5 cellular contexts compared by ENCODE assay signal in the genomic region with DNA sequence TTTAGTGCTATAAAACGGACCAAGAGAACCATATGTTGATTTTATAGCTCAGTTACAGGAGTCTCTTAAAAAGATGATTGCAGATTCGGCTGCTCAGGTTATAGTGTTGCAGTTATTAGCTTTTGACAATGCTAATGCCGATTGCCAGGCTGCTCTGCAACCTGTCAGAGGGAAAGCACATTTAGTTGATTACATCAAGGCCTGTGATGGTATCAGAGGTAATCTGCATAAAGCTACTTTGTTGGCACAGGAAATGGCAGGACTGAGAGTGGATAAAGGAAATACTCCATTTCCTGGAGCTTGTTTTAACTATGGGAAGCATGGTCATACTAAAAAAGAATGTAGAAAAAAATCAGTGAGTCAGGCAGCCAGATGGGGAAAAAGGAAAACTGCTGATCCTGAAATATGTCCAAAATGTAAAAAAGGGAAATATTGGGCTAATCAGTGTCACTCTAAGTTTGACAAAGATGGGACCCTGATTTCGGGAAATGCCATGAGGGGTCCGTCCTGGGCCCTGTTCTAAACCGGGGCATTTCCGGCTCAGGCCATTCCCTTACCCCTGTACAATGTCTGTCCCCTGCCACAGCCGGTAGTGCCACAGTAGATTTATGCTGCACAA. TPM values are rescaled to one million over a fixed set of nuclear protein-coding genes. Genes with fewer than 3 reads are reported as not detected.
DNase-seq lines count a peak whose midpoint lies in the region; FAIRE-seq and TF ChIP-seq lines count a peak whose summit lies in the region.
"Not testable (repeated sequence)": the region's sequence is repeated elsewhere in the genome, so short reads cannot be mapped to it uniquely, and the experiment has no call there.

No MANE protein-coding gene starts in this region.

- dilution Hi-C loops in endothelial cell of umbilical vein (cut with MboI; ENCODE audit: extremely low pct_ligation_motif_present, low sequenced_read_pairs) = not testable (repeated sequence)

- FAIRE-seq in endothelial cell of umbilical vein (lab: Jason Lieb, UNC) = peak; percentile 86

- not testable (repeated sequence) for H3K79me2 ChIP-seq in endothelial cell of umbilical vein (ENCODE audit: control insufficient read depth, insufficient read depth, low read length)

- not testable (repeated sequence) for H2AFZ ChIP-seq in endothelial cell of umbilical vein (ENCODE audit: low read depth, low read length)

- not testable (repeated sequence) for H3K4me1 ChIP-seq in endothelial cell of umbilical vein (ENCODE audit: control insufficient read depth, extremely low read depth, insufficient read depth, low read length)

- intact Hi-C loops in endothelial cell of umbilical vein (cut with micrococcal nuclease) = loop anchor here (1.0 to 2.0 kb wide), 3 partner anchors 17 to 32 kb away; partner anchors contain the start of gene FDX1

- BruUV-seq in endothelial cell of umbilical vein (replicated peaks; lab: Mats Ljungman, UMichigan) = not testable (repeated sequence)

- not testable (repeated sequence) for H3K4me3 ChIP-seq in SK-N-MC; endothelial cell of umbilical vein (replicated peaks in 1 of 3; ENCODE audit: insufficient read depth in 1 of 3, low read depth in 1 of 3, low read length in 3 of 3)

- H3K4me1 Mint-ChIP-seq in nephron progenitor cell = peaks cover 14% of the 10 kb centered on the region

- H3K27ac Mint-ChIP-seq in nephron progenitor cell = peak overlapping the region; percentile 13

- H3K36me3 Mint-ChIP-seq in nephron progenitor cell (ENCODE audit: low read depth) = not testable (repeated sequence)

- DNase-seq in EL (peak; percentile 4), dermis blood vessel endothelial cell (peak; percentile 42), endothelial cell of umbilical vein (ENCODE audit: low read depth, low spot score) (peak; percentile 49)
- not testable (repeated sequence) for DNase-seq in SK-N-MC (ENCODE audit: low read depth, low spot score); nephron progenitor cell

- H3K9me3 Mint-ChIP-seq in nephron progenitor cell = peaks cover 27% of the 10 kb centered on the region

- peak overlapping the region; percentile 81 for H3K4me2 ChIP-seq in endothelial cell of umbilical vein (ENCODE audit: insufficient read depth, low read length)

- H3K9me3 ChIP-seq in SK-N-MC (ENCODE audit: low read depth, low read length); endothelial cell of umbilical vein (replicated peaks; ENCODE audit: control insufficient read depth, insufficient read depth, low read length): not testable (repeated sequence)

- peaks cover 84% of the 10 kb centered on the region for H3K36me3 ChIP-seq in SK-N-MC (ENCODE audit: insufficient read depth, low read length)
- not testable (repeated sequence) for H3K36me3 ChIP-seq in endothelial cell of umbilical vein (ENCODE audit: control insufficient read depth in 2 of 2, extremely low read depth in 1 of 2, insufficient read depth in 2 of 2, low read length in 2 of 2)

- H3K9me1 ChIP-seq in endothelial cell of umbilical vein (replicated peaks; ENCODE audit: control insufficient read depth, extremely low read depth, insufficient read depth, low read length) = not testable (repeated sequence)

- not testable (repeated sequence) for H4K20me1 ChIP-seq in endothelial cell of umbilical vein (replicated peaks; ENCODE audit: control insufficient read depth, extremely low read depth, insufficient read depth, low read length)

- not testable (repeated sequence) for TF ChIP-seq CTCF in endothelial cell of umbilical vein (IDR thresholded peaks at IDR 0.05; ENCODE audit: extremely low read depth in 1 of 2, insufficient read depth in 1 of 2, low read depth in 1 of 2, low read length in 2 of 2); nephron progenitor cell (IDR thresholded peaks at IDR 0.05)

- TF ChIP-seq POLR2A in endothelial cell of umbilical vein (IDR thresholded peaks at IDR 0.05; ENCODE audit: low read depth, low read length) = not testable (repeated sequence)

- CTCF ChIA-PET in endothelial cell of umbilical vein (lab: Charles Lee) = interaction anchor here (0.7 to 2.2 kb wide), 10 partner anchors 9 to 833 kb away, joined by 3 to 9 read pairs (median 3); partner anchors contain the start of gene FDX1

- not testable (repeated sequence) for H3K9ac ChIP-seq in SK-N-MC (ENCODE audit: insufficient read length)
- peak overlapping the region; percentile 16 for H3K9ac ChIP-seq in endothelial cell of umbilical vein (replicated peaks; ENCODE audit: extremely low read depth, insufficient read depth, low read length)

- not testable (repeated sequence) for H3K4me3 Mint-ChIP-seq in nephron progenitor cell

- H3K27ac ChIP-seq in SK-N-MC (peak overlapping the region; percentile 67; the same call in 1 of the 2 replicates), endothelial cell of umbilical vein (ENCODE audit: insufficient read depth, low read depth, low read length) (peak overlapping the region; percentile 60)

- POLR2A ChIA-PET in endothelial cell of umbilical vein (lab: Charles Lee) = not testable (repeated sequence)

- not testable (repeated sequence) for H3K27me3 ChIP-seq in endothelial cell of umbilical vein (ENCODE audit: control insufficient read depth in 2 of 2, insufficient read depth in 2 of 2, low read length in 2 of 2)

- not testable (repeated sequence) for H3K27me3 Mint-ChIP-seq in nephron progenitor cell (ENCODE audit: low read depth, poor library complexity)

TF ChIP-seq in endothelial cell of umbilical vein, 7 proteins besides CTCF, POLR2A, EP300 and RAD21:
- peak; percentile 50 for TF ChIP-seq FOS (IDR thresholded peaks at IDR 0.05; ENCODE audit: borderline replicate concordance, insufficient read depth, low read length)
- TF ChIP-seq GATA2 (IDR thresholded peaks at IDR 0.05; ENCODE audit: insufficient read depth, insufficient read length, low read depth, low read length) = peak; percentile 86
- peak; percentile 24 for TF ChIP-seq JUN (IDR thresholded peaks at IDR 0.05; ENCODE audit: borderline replicate concordance, insufficient read depth, insufficient read length, low read depth)

RNA-seq across cellular contexts. Expression of gene FDX1, which starts 32.0 kb away (rescaled TPM):
- total RNA-seq in dermis blood vessel endothelial cell = 9.1 and 9.2 TPM in 2 replicates
- 9.9 and 11.0 TPM in 2 replicates for total RNA-seq in endothelial cell of umbilical vein
- 3.7 and 4.7 TPM in 2 replicates for polyA plus RNA-seq in endothelial cell of umbilical vein
- polyA plus RNA-seq in endothelial cell of umbilical vein (2011; cell fraction: cytosol; rRNA removed) = 4.8 and 4.9 TPM in 2 replicates
- polyA plus RNA-seq in endothelial cell of umbilical vein (2011; cell fraction: nucleus; rRNA removed) = 1.9 and 2.6 TPM in 2 replicates
- 7.8 and 11.9 TPM in 2 replicates for polyA plus RNA-seq in endothelial cell of umbilical vein (2012)
- 2.5 and 3.8 TPM in 2 replicates for polyA minus RNA-seq in endothelial cell of umbilical vein
- polyA minus RNA-seq in endothelial cell of umbilical vein (2011; cell fraction: cytosol; rRNA and poly(A)+ RNA removed) = 4.7 TPM
- 1.8 and 1.9 TPM in 2 replicates for polyA minus RNA-seq in endothelial cell of umbilical vein (2011; cell fraction: nucleus; rRNA and poly(A)+ RNA removed)
